In the genomic region with DNA sequence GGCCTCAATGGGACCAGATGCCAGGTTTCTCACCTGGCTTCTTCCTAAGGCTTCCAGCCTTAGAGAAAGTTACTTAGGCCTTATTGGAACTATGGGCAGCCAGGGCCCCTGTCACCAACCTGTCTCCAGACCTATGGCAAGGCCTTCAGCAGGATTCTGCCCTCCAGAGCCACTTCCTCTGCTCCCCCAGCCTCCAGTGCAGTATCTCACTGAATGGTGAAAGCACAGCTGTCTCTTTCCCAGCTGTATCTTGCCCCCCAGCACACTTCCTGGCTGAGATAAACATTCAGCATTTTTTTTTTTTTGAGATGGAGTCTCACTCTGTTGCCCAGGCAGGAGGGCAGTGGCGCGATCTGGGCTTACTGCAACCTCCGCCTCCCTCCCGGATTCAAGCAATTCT, we compare ENCODE assay signal across 13 cellular contexts. TPM values are rescaled to one million over a fixed set of nuclear protein-coding genes. Genes with fewer than 3 reads are reported as not detected.
DNase-seq lines count a peak whose midpoint lies in the region; ATAC-seq, FAIRE-seq and TF ChIP-seq lines count a peak whose summit lies in the region.
"Had no signal": no experiment of that assay in that cellular context is flagged by ENCODE, and none has a peak within 500 bp of the region (broad histone marks: within the 10 kb centered on the region; RNA-seq: fewer than 3 reads in every experiment).

No MANE protein-coding gene starts in this region.

- TF ChIP-seq RAD21 in HepG2 (CRISPR knock-in tag; IDR thresholded peaks at IDR 0.05) = no peak

- H3K79me2 ChIP-seq in HepG2 (ENCODE audit: insufficient read depth, low read length) = peaks cover 7% of the 10 kb centered on the region

- H3K4me3 ChIP-seq in HepG2 (replicated peaks in 1 of 3; ENCODE audit: insufficient read depth in 1 of 3, low read depth in 2 of 3, low read length in 3 of 3) (no peak overlapping the region), right lobe of liver (no peak overlapping the region), iPS-20b (ENCODE audit: low read length) (no peak overlapping the region)

- intact Hi-C loops in HepG2 (cut with micrococcal nuclease; ENCODE audit: unreplicated experiment) = loop anchor here (5.0 kb wide), 1 partner anchor 72 kb away; the partner anchor contains the start of gene SMARCB1
- intact Hi-C loops in right lobe of liver (cut with DNase I) = no loop called here

- POLR2A ChIA-PET in HepG2 (lab: Yijun Ruan, JAX) = interaction anchor here (3.0 to 3.2 kb wide), 2 partner anchors 35 to 92 kb away, joined by 56 to 57 read pairs; partner anchors contain the start of genes CHCHD10 and MIF

- WGBS in HepG2 (ENCODE audit: low lambda C conversion rate) = 99% methylated on average over 4 of the region's 4 CpGs
- WGBS in right lobe of liver (ENCODE audit: insufficient coverage, low coverage, low lambda C conversion rate, missing lambda C conversion rate) = 90% methylated on average over 4 of the region's 4 CpGs

- no peak for TF ChIP-seq CTCF in HepG2 (CRISPR knock-in tag; IDR thresholded peaks at IDR 0.05)
- TF ChIP-seq CTCF in right lobe of liver (IDR thresholded peaks at IDR 0.05) = no peak
- no peak for TF ChIP-seq CTCF in VCaP (conservative IDR thresholded peaks at IDR 0.05)

- H3K4me1 ChIP-seq in HepG2 (ENCODE audit: insufficient read depth, low read length) (peaks cover 25% of the 10 kb centered on the region), right lobe of liver (peaks cover 0 to 10% (median 0%) of the 10 kb centered on the region in 4 donors), iPS-20b (ENCODE audit: insufficient read depth, low read length) (peaks cover 8% of the 10 kb centered on the region; the same call in 1 of the 2 replicates)

- TF ChIP-seq POLR2A in HepG2 (IDR thresholded peaks at IDR 0.05; ENCODE audit: insufficient read depth in 1 of 2, low read depth in 2 of 2, low read length in 2 of 2) (no peak), right lobe of liver (IDR thresholded peaks at IDR 0.05) (no peak)

- no peak for FAIRE-seq in HepG2 (lab: Jason Lieb, UNC)
- FAIRE-seq: TTC549 had no signal

- H4K20me1 ChIP-seq in HepG2 (ENCODE audit: insufficient read depth, low read length) = no peaks in the 10 kb centered on the region

- CTCF ChIA-PET in HepG2 (lab: Yijun Ruan, JAX; ENCODE audit: low intra/inter-chr PET ratio, low total read pairs) = no interaction called here

- no TSS peak for BruUV-seq in HepG2 (replicated peaks; lab: Mats Ljungman, UMichigan)

- H3K27ac ChIP-seq in HepG2 (ENCODE audit: extremely low read length, insufficient read depth, low read length) (no peak overlapping the region), right lobe of liver (no peak overlapping the region), VCaP (peak overlapping the region; percentile 92), iPS-20b (ENCODE audit: low read length) (no peak overlapping the region)
- H3K27ac ChIP-seq: esophagus squamous epithelium had no signal

- H2AFZ ChIP-seq in HepG2 (ENCODE audit: low read length) = no peak overlapping the region

- DNase-seq in HepG2 (ENCODE audit: low spot score) (no peak), right lobe of liver (no peak), HT-29 (ENCODE audit: low spot score) (no peak)
- DNase-seq in stimulated activated CD4-positive, alpha-beta T cell treated with anti-CD3 and anti-CD28 coated beads, Interleukin-4, amount 100 ng/mL, for 24 hours = no peak
- DNase-seq: BE2C, esophagus squamous epithelium, NCI-H1105 treated with DMSO at 0.1 percent for 48 hours, NCI-H446 treated with DMSO at 0.1 percent for 48 hours had no signal

- H3K9ac ChIP-seq in HepG2 (ENCODE audit: insufficient read depth, low read depth, low read length) (peak overlapping the region; percentile 74; the same call in 1 of the 2 replicates), iPS-20b (ENCODE audit: low read depth, low read length) (peak overlapping the region; percentile 91; the same call in 1 of the 2 replicates)

- ATAC-seq in HepG2 = no peak
- ATAC-seq in right lobe of liver = no peak
- no peak for ATAC-seq in GM18502 (IDR thresholded peaks at IDR 0.05; ENCODE audit: poor library complexity, unreplicated experiment)
- ATAC-seq in HG03135 (IDR thresholded peaks at IDR 0.05; ENCODE audit: unreplicated experiment) = no peak

- H3K27me3 ChIP-seq in HepG2 (ENCODE audit: control insufficient read depth in 1 of 2, insufficient read depth in 2 of 2, low read length in 2 of 2) = no peaks in the 10 kb centered on the region; a peak in 1 of 5 replicates
- H3K27me3 ChIP-seq in right lobe of liver = no peaks in the 10 kb centered on the region
- H3K27me3 ChIP-seq in iPS-20b (ENCODE audit: insufficient read depth, low read length) = no peaks in the 10 kb centered on the region
- H3K27me3 ChIP-seq: BE2C, esophagus squamous epithelium had no signal

- peak overlapping the region; percentile 100 for H3K4me2 ChIP-seq in HepG2 (ENCODE audit: low read depth, low read length)

- in situ Hi-C loops in HepG2 (cut with HindIII; ENCODE audit: extremely low pct_ligation_motif_present, low pct_unique_long_range_greater_than_20kb) = no loop called here

- TF ChIP-seq EP300 in HepG2 (IDR thresholded peaks at IDR 0.05; ENCODE audit: low read depth in 2 of 2, low read length in 2 of 2) (no peak), HepG2 (CRISPR knock-in tag; IDR thresholded peaks at IDR 0.05; ENCODE audit: borderline replicate concordance) (no peak)

- no peaks in the 10 kb centered on the region for H3K9me3 ChIP-seq in HepG2 (ENCODE audit: low read length)
- H3K9me3 ChIP-seq in right lobe of liver = no peaks in the 10 kb centered on the region
- no peaks in the 10 kb centered on the region for H3K9me3 ChIP-seq in iPS-20b (ENCODE audit: insufficient read depth, low read depth, low read length)
- H3K9me3 ChIP-seq: BE2C, esophagus squamous epithelium had no signal

- H3K36me3 ChIP-seq in HepG2 (replicated peaks in 1 of 2; ENCODE audit: control insufficient read depth in 1 of 2, insufficient read depth in 2 of 2, low read length in 2 of 2) = peaks cover 0 to 2% of the 10 kb centered on the region in 2 experiments; a peak in 1 of 5 replicates
- peaks cover 0 to 3% (median 0%) of the 10 kb centered on the region in 4 donors for H3K36me3 ChIP-seq in right lobe of liver
- 0 out of 2 replicates have a peak, but pooled peaks cover 5% of the 10 kb centered on the region for H3K36me3 ChIP-seq in iPS-20b (ENCODE audit: insufficient read depth, low read depth, low read length)
- H3K36me3 ChIP-seq: BE2C, esophagus squamous epithelium had no signal

RNA-seq across cellular contexts. Expression of gene SLC2A11, which starts 1.5 kb away (rescaled TPM):
- 8.9 and 15.2 TPM in 2 replicates for total RNA-seq in HepG2 (2016; rRNA removed; fragmentation: Illumina TruSeq; extraction: Trizol)
- 9.3 TPM in 2 replicates for total RNA-seq in HepG2 (2016; cell fraction: cytosol; rRNA removed; fragmentation: Illumina TruSeq; extraction: Trizol; ENCODE audit: low read depth)
- 9.3 and 15.6 TPM in 2 replicates for total RNA-seq in HepG2 (2016; cell fraction: insoluble cytoplasmic fraction; rRNA removed; fragmentation: Illumina TruSeq; extraction: Trizol)
- 18.3 and 19.5 TPM in 2 replicates for total RNA-seq in HepG2 (2016; cell fraction: membrane; rRNA removed; fragmentation: Illumina TruSeq; extraction: Trizol)
- total RNA-seq in HepG2 (2016; cell fraction: nucleus; rRNA removed; fragmentation: Illumina TruSeq; extraction: Trizol) = 16.4 and 16.6 TPM in 2 replicates
- polyA plus RNA-seq in HepG2 (2011; rRNA removed) = 15.4 and 18.6 TPM in 2 replicates
- 16.1 and 19.7 TPM in 2 replicates for polyA plus RNA-seq in HepG2 (2011; cell fraction: cytosol; rRNA removed)
- polyA plus RNA-seq in HepG2 (2011; cell fraction: nucleus; rRNA removed) = 28.4 and 31.3 TPM in 2 replicates
- polyA plus RNA-seq in HepG2 (2012) = 11.1 and 17.5 TPM in 2 replicates
- 16.2 and 17.4 TPM in 2 replicates for polyA plus RNA-seq in HepG2 (2016; cell fraction: cytosol; fragmentation: Illumina TruSeq; extraction: Trizol; ENCODE audit: low read depth)
- polyA plus RNA-seq in HepG2 (2016; cell fraction: insoluble cytoplasmic fraction; fragmentation: Illumina TruSeq; extraction: Trizol; ENCODE audit: low read depth) = 8.6 and 11.3 TPM in 2 replicates
- 16.1 and 17.7 TPM in 2 replicates for polyA plus RNA-seq in HepG2 (2016; cell fraction: membrane; fragmentation: Illumina TruSeq; extraction: Trizol; ENCODE audit: low read depth)
- polyA plus RNA-seq in HepG2 (2016; cell fraction: nucleus; fragmentation: Illumina TruSeq; extraction: Trizol; ENCODE audit: insufficient read depth, low read depth) = 31.8 and 34.3 TPM in 2 replicates
- 11.5 and 32.8 TPM in 2 replicates for polyA minus RNA-seq in HepG2 (2011; rRNA and poly(A)+ RNA removed; ENCODE audit: low replicate concordance)
- 4.7 and 5.8 TPM in 2 replicates for polyA minus RNA-seq in HepG2 (2011; cell fraction: cytosol; rRNA and poly(A)+ RNA removed)
- polyA minus RNA-seq in HepG2 (2011; cell fraction: nucleus; rRNA and poly(A)+ RNA removed) = 21.2 and 32.8 TPM in 2 replicates
- 1 to 10 TPM; 2.9 to 7.1 (median 5.0) TPM for total RNA-seq in right lobe of liver
- 7.7 and 9.7 TPM in 2 replicates for total RNA-seq in HT-29 (2014; rRNA removed; shearing (Covaris generic))

RNA-seq across cellular contexts. Expression of gene DERL3, which starts 20.4 kb away (rescaled TPM):
- not detected in 2 replicates for total RNA-seq in HepG2 (2016; rRNA removed; fragmentation: Illumina TruSeq; extraction: Trizol)
- not detected in 2 replicates for total RNA-seq in HepG2 (2016; cell fraction: cytosol; rRNA removed; fragmentation: Illumina TruSeq; extraction: Trizol; ENCODE audit: low read depth)
- not detected in 2 replicates for total RNA-seq in HepG2 (2016; cell fraction: insoluble cytoplasmic fraction; rRNA removed; fragmentation: Illumina TruSeq; extraction: Trizol)
- not detected in 2 replicates for total RNA-seq in HepG2 (2016; cell fraction: membrane; rRNA removed; fragmentation: Illumina TruSeq; extraction: Trizol)
- not detected in 2 replicates for total RNA-seq in HepG2 (2016; cell fraction: nucleus; rRNA removed; fragmentation: Illumina TruSeq; extraction: Trizol)
- not detected in 2 replicates for polyA plus RNA-seq in HepG2 (2011; rRNA removed)
- not detected in 2 replicates for polyA plus RNA-seq in HepG2 (2011; cell fraction: cytosol; rRNA removed)
- not detected in 2 replicates for polyA plus RNA-seq in HepG2 (2011; cell fraction: nucleus; rRNA removed)
- polyA plus RNA-seq in HepG2 (2012) = 0.07 TPM in 1 of 2 replicates, not detected in the other
- not detected in 2 replicates for polyA plus RNA-seq in HepG2 (2016; cell fraction: cytosol; fragmentation: Illumina TruSeq; extraction: Trizol; ENCODE audit: low read depth)
- polyA plus RNA-seq in HepG2 (2016; cell fraction: insoluble cytoplasmic fraction; fragmentation: Illumina TruSeq; extraction: Trizol; ENCODE audit: low read depth) = not detected in 2 replicates
- not detected in 2 replicates for polyA plus RNA-seq in HepG2 (2016; cell fraction: membrane; fragmentation: Illumina TruSeq; extraction: Trizol; ENCODE audit: low read depth)
- polyA plus RNA-seq in HepG2 (2016; cell fraction: nucleus; fragmentation: Illumina TruSeq; extraction: Trizol; ENCODE audit: insufficient read depth, low read depth) = not detected in 2 replicates
- polyA minus RNA-seq in HepG2 (2011; rRNA and poly(A)+ RNA removed; ENCODE audit: low replicate concordance) = 1.4 TPM in 1 of 2 replicates, not detected in the other
- not detected in 2 replicates for polyA minus RNA-seq in HepG2 (2011; cell fraction: cytosol; rRNA and poly(A)+ RNA removed)
- not detected in 2 replicates for polyA minus RNA-seq in HepG2 (2011; cell fraction: nucleus; rRNA and poly(A)+ RNA removed)
- 1 to 10 TPM; 1.1 to 7.1 (median 4.1) TPM for total RNA-seq in right lobe of liver
- 0.79 and 0.91 TPM in 2 replicates for total RNA-seq in HT-29 (2014; rRNA removed; shearing (Covaris generic))

RNA-seq across cellular contexts. Expression of gene MIF, which starts 35.0 kb away (rescaled TPM):
- 537 and 634 TPM in 2 replicates for total RNA-seq in HepG2 (2016; rRNA removed; fragmentation: Illumina TruSeq; extraction: Trizol)
- 570 and 829 TPM in 2 replicates for total RNA-seq in HepG2 (2016; cell fraction: cytosol; rRNA removed; fragmentation: Illumina TruSeq; extraction: Trizol; ENCODE audit: low read depth)
- total RNA-seq in HepG2 (2016; cell fraction: insoluble cytoplasmic fraction; rRNA removed; fragmentation: Illumina TruSeq; extraction: Trizol) = 593 and 629 TPM in 2 replicates
- 414 and 621 TPM in 2 replicates for total RNA-seq in HepG2 (2016; cell fraction: membrane; rRNA removed; fragmentation: Illumina TruSeq; extraction: Trizol)
- total RNA-seq in HepG2 (2016; cell fraction: nucleus; rRNA removed; fragmentation: Illumina TruSeq; extraction: Trizol) = 204 and 221 TPM in 2 replicates
- 675 and 735 TPM in 2 replicates for polyA plus RNA-seq in HepG2 (2011; rRNA removed)
- 339 and 935 TPM in 2 replicates for polyA plus RNA-seq in HepG2 (2011; cell fraction: cytosol; rRNA removed)
- polyA plus RNA-seq in HepG2 (2011; cell fraction: nucleus; rRNA removed) = 393 and 522 TPM in 2 replicates
- 517 and 606 TPM in 2 replicates for polyA plus RNA-seq in HepG2 (2012)
- polyA plus RNA-seq in HepG2 (2016; cell fraction: cytosol; fragmentation: Illumina TruSeq; extraction: Trizol; ENCODE audit: low read depth) = 534 and 721 TPM in 2 replicates
- polyA plus RNA-seq in HepG2 (2016; cell fraction: insoluble cytoplasmic fraction; fragmentation: Illumina TruSeq; extraction: Trizol; ENCODE audit: low read depth) = 399 and 403 TPM in 2 replicates
- 347 and 448 TPM in 2 replicates for polyA plus RNA-seq in HepG2 (2016; cell fraction: membrane; fragmentation: Illumina TruSeq; extraction: Trizol; ENCODE audit: low read depth)
- 271 and 272 TPM in 2 replicates for polyA plus RNA-seq in HepG2 (2016; cell fraction: nucleus; fragmentation: Illumina TruSeq; extraction: Trizol; ENCODE audit: insufficient read depth, low read depth)
- polyA minus RNA-seq in HepG2 (2011; rRNA and poly(A)+ RNA removed; ENCODE audit: low replicate concordance) = 92.9 and 418 TPM in 2 replicates
- 359 and 483 TPM in 2 replicates for polyA minus RNA-seq in HepG2 (2011; cell fraction: cytosol; rRNA and poly(A)+ RNA removed)
- 37.5 and 61.4 TPM in 2 replicates for polyA minus RNA-seq in HepG2 (2011; cell fraction: nucleus; rRNA and poly(A)+ RNA removed)
- total RNA-seq in right lobe of liver = 100 to 1,000 TPM in 5 of 6 experiments, 10 to 100 TPM in 1; 79.4 to 561 (median 307) TPM
- 875 and 977 TPM in 2 replicates for total RNA-seq in HT-29 (2014; rRNA removed; shearing (Covaris generic))
